Comparison of ENCODE assay signal across 1 cellular context in genomic region chr2:236576978-236577377, GRCh38.
TF ChIP-seq lines count a peak whose summit lies in the region.

No MANE protein-coding gene starts in this region.

TF ChIP-seq in HepG2, 621 proteins besides CTCF, POLR2A, EP300 and RAD21 (continued from another document):
- TF ChIP-seq PRDM15 (CRISPR knock-in tag; IDR thresholded peaks at IDR 0.05) (no peak), ZBTB33 (CRISPR knock-in tag; IDR thresholded peaks at IDR 0.05) (no peak), ZNF670 (CRISPR knock-in tag; IDR thresholded peaks at IDR 0.05; ENCODE audit: borderline replicate concordance) (no peak), GABPB1 (CRISPR knock-in tag; IDR thresholded peaks at IDR 0.05) (no peak), ZNF562 (CRISPR knock-in tag; IDR thresholded peaks at IDR 0.05; ENCODE audit: borderline replicate concordance) (no peak), MEIS1 (CRISPR knock-in tag; IDR thresholded peaks at IDR 0.05; ENCODE audit: borderline replicate concordance) (no peak)
- TF ChIP-seq, protein P1, sequence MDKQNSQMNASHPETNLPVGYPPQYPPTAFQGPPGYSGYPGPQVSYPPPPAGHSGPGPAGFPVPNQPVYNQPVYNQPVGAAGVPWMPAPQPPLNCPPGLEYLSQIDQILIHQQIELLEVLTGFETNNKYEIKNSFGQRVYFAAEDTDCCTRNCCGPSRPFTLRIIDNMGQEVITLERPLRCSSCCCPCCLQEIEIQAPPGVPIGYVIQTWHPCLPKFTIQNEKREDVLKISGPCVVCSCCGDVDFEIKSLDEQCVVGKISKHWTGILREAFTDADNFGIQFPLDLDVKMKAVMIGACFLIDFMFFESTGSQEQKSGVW (CRISPR knock-in tag; IDR thresholded peaks at IDR 0.05; ENCODE audit: borderline replicate concordance) = no peak
TF ChIP-seq in HepG2: peak in this region for 0.
